In genomic region chr4:82360298-82361177, GRCh38 we compare ENCODE assay signal across 8 cellular contexts. TPM values are rescaled to one million over a fixed set of nuclear protein-coding genes. Genes with fewer than 3 reads are reported as not detected.
DNase-seq lines count a peak whose midpoint lies in the region; ATAC-seq and TF ChIP-seq lines count a peak whose summit lies in the region.
"Had no signal": no experiment of that assay in that cellular context is flagged by ENCODE, and none has a peak within 500 bp of the region (broad histone marks: within the 10 kb centered on the region; RNA-seq: fewer than 3 reads in every experiment).

No MANE protein-coding gene starts in this region.

- H2AK5ac ChIP-seq in IMR-90 (ENCODE audit: low read depth, low read length) = no peak overlapping the region

- H2BK5ac ChIP-seq in IMR-90 (ENCODE audit: low read depth, low read length, poor library complexity, severe bottlenecking) = no peak overlapping the region

- intact Hi-C loops in IMR-90 (cut with micrococcal nuclease) (loop anchor here (5.0 kb wide), 2 partner anchors 893 to 953 kb away; no protein-coding TSS in a partner anchor), heart left ventricle (cut with DNase I) (no loop called here), gastrocnemius medialis (cut with DNase I; ENCODE audit: low total_unique reads) (no loop called here)

- DNase-seq in G401 (ENCODE audit: low spot score) (peak; percentile 59), IMR-90 (peak; percentile 29), heart left ventricle (no peak), gastrocnemius medialis (no peak), HK-2 (ENCODE audit: unreplicated experiment) (no peak)

- H3K4me1 Mint-ChIP-seq in activated T-helper 17 cell treated with anti-CD3 and anti-CD28 coated beads, Interleukin-2, amount 50 U/mL, for 72 hours = peaks cover 60% of the 10 kb centered on the region

- H3K9me3 ChIP-seq in IMR-90 (ENCODE audit: control insufficient read depth, insufficient read depth, low read length) (no peaks in the 10 kb centered on the region), heart left ventricle (no peaks in the 10 kb centered on the region), gastrocnemius medialis (no peaks in the 10 kb centered on the region)

- H3K4ac ChIP-seq in IMR-90 (ENCODE audit: low read depth, low read length) = no peak overlapping the region

- no peak overlapping the region for H3K56ac ChIP-seq in IMR-90 (ENCODE audit: extremely low read depth, insufficient read depth, low read length)

- no peak overlapping the region for H3K4me2 ChIP-seq in IMR-90 (ENCODE audit: low read depth, low read length)

- dilution Hi-C loops in IMR-90 (cut with HindIII; ENCODE audit: low sequenced_read_pairs, unreplicated experiment) = no loop called here

- H3K4me3 ChIP-seq in IMR-90 (ENCODE audit: insufficient read depth, low read depth, low read length) = no peak overlapping the region
- H3K4me3 ChIP-seq in heart left ventricle = no peak overlapping the region
- H3K4me3 ChIP-seq in gastrocnemius medialis = no peak overlapping the region

- H3K79me1 ChIP-seq in IMR-90 (ENCODE audit: low read depth in 1 of 2, low read length in 2 of 2) = peaks cover 14 to 40% of the 10 kb centered on the region in 2 experiments

- H3K4me1 ChIP-seq in IMR-90 (ENCODE audit: control insufficient read depth, insufficient read depth, low read length) (peaks cover 7% of the 10 kb centered on the region), heart left ventricle (peaks cover 4 to 89% (median 69%) of the 10 kb centered on the region in 12 donors), gastrocnemius medialis (peaks cover 90 to 94% of the 10 kb centered on the region in 2 donors)

- H2AFZ ChIP-seq in IMR-90 (replicated peaks; ENCODE audit: low read length, poor library complexity) = no peak overlapping the region

- H3K27me3 Mint-ChIP-seq in activated T-helper 17 cell treated with anti-CD3 and anti-CD28 coated beads, Interleukin-2, amount 50 U/mL, for 72 hours = no peaks in the 10 kb centered on the region

- peaks cover 19% of the 10 kb centered on the region for H3K36me3 ChIP-seq in IMR-90 (ENCODE audit: control insufficient read depth, insufficient read depth, low read length)
- peaks cover 0 to 41% (median 32%) of the 10 kb centered on the region in 9 donors for H3K36me3 ChIP-seq in heart left ventricle
- H3K36me3 ChIP-seq in gastrocnemius medialis = peaks cover 0 to 15% of the 10 kb centered on the region in 2 donors

- H3K18ac ChIP-seq in IMR-90 (ENCODE audit: low read depth, low read length) = no peak overlapping the region

- no peak overlapping the region for H3K14ac ChIP-seq in IMR-90 (replicated peaks; ENCODE audit: low read depth, low read length)

- H4K91ac ChIP-seq in IMR-90 (ENCODE audit: insufficient read depth, low read depth, low read length) = no peak overlapping the region

- 100% methylated on average over 1 of the region's 4 CpGs; no CpG with 5 or more reads in 1 of the 2 experiments for WGBS in IMR-90 (ENCODE audit: extremely low coverage in 2 of 2, insufficient read length in 1 of 2), 2 experiments
- WGBS in heart left ventricle, 4 donors = 85 to 89% (median 87%) methylated on average over 4 of the region's 4 CpGs

- no peak overlapping the region for H2BK120ac ChIP-seq in IMR-90 (ENCODE audit: low read depth, low read length)

- H4K20me1 ChIP-seq in IMR-90 (ENCODE audit: insufficient read depth, low read length) = peaks cover 79% of the 10 kb centered on the region

- no peak overlapping the region for H3K23ac ChIP-seq in IMR-90 (ENCODE audit: low read depth, low read length)

- peak; percentile 54 for TF ChIP-seq RAD21 in IMR-90 (IDR thresholded peaks at IDR 0.05; ENCODE audit: low read length)

- no peak overlapping the region for H2BK15ac ChIP-seq in IMR-90 (ENCODE audit: low read depth, low read length)

- TF ChIP-seq POLR2A in IMR-90 (IDR thresholded peaks at IDR 0.05; ENCODE audit: low read depth, low read length) = no peak
- no peak for TF ChIP-seq POLR2A in heart left ventricle (IDR thresholded peaks at IDR 0.05)
- TF ChIP-seq POLR2A in gastrocnemius medialis (IDR thresholded peaks at IDR 0.05) = no peak

- ATAC-seq in IMR-90 (ENCODE audit: low read depth) (peak; percentile 69), heart left ventricle (peak in 3 of 4 donors; percentile 59 to 71 (median 68)), gastrocnemius medialis (peak; percentile 69 to 79), HG03045 (IDR thresholded peaks at IDR 0.05; ENCODE audit: unreplicated experiment) (no peak)
- no peak for ATAC-seq in activated T-helper 17 cell treated with anti-CD3 and anti-CD28 coated beads, Interleukin-2, amount 50 U/mL, for 72 hours (replicated peaks)

- H4K5ac ChIP-seq in IMR-90 (ENCODE audit: low read depth, low read length) = no peak overlapping the region

- H3K4me3 Mint-ChIP-seq in activated T-helper 17 cell treated with anti-CD3 and anti-CD28 coated beads, Interleukin-2, amount 50 U/mL, for 72 hours = peak overlapping the region; percentile 22
- H3K4me3 Mint-ChIP-seq: T-helper 1 cell treated with Interleukin-12 subunit alpha and Interleukin-12 subunit beta and Interleukin-4 antibody, amounts not matched to agents 30 μg/mL and 1 μg/mL, for 36 hours had no signal

- H3K36me3 Mint-ChIP-seq in activated T-helper 17 cell treated with anti-CD3 and anti-CD28 coated beads, Interleukin-2, amount 50 U/mL, for 72 hours (ENCODE audit: low read depth) = peaks cover 95% of the 10 kb centered on the region

- no peak overlapping the region for H3K9ac ChIP-seq in IMR-90 (ENCODE audit: low read depth, low read length)

- H2BK20ac ChIP-seq in IMR-90 (ENCODE audit: low read depth, low read length) = no peak overlapping the region

- no peak overlapping the region for H4K8ac ChIP-seq in IMR-90 (ENCODE audit: low read depth in 2 of 2, low read length in 2 of 2)

- no peaks in the 10 kb centered on the region for H3K9me1 ChIP-seq in IMR-90 (ENCODE audit: insufficient read depth, low read length)

- H3K9me3 Mint-ChIP-seq in activated T-helper 17 cell treated with anti-CD3 and anti-CD28 coated beads, Interleukin-2, amount 50 U/mL, for 72 hours = no peaks in the 10 kb centered on the region
- H3K9me3 Mint-ChIP-seq: T-helper 1 cell treated with Interleukin-12 subunit alpha and Interleukin-12 subunit beta and Interleukin-4 antibody, amounts not matched to agents 30 μg/mL and 1 μg/mL, for 36 hours had no signal

- CTCF ChIA-PET in IMR-90 (lab: Yijun Ruan, JAX) = interaction anchor here (0.6 to 2.0 kb wide), 4 partner anchors 11 to 1239 kb away, joined by 3 to 13 read pairs (median 4); no protein-coding TSS in a partner anchor

- no peak overlapping the region for H2AK9ac ChIP-seq in IMR-90 (replicated peaks; ENCODE audit: low read depth, low read length, poor library complexity)

- in situ Hi-C loops in G401 (cut with HindIII; ENCODE audit: low sequenced_read_pairs) (no loop called here), IMR-90 (cut with MboI; ENCODE audit: low sequenced_read_pairs) (no loop called here), gastrocnemius medialis (cut with MboI; ENCODE audit: low sequenced_read_pairs in 4 of 4) (loop anchor here in 1 of 4 donors (10.0 kb wide), 1 partner anchor 76 kb away; no protein-coding TSS in a partner anchor)

- POLR2A ChIA-PET in IMR-90 (lab: Charles Lee; ENCODE audit: unreplicated experiment) = interaction anchor here (0.8 kb wide), 1 partner anchor 69 kb away, joined by 3 read pairs; no protein-coding TSS in a partner anchor

- no TSS peak for BruUV-seq in IMR-90 (replicated peaks; lab: Mats Ljungman, UMichigan)

- no peak overlapping the region for H3K27ac ChIP-seq in IMR-90 (ENCODE audit: insufficient read depth, low read length)
- H3K27ac ChIP-seq in heart left ventricle = peak overlapping the region in 1 of 12 donors; percentile 68
- peak overlapping the region; percentile 49 to 65 (median 54) for H3K27ac ChIP-seq in gastrocnemius medialis

- H3K27ac Mint-ChIP-seq in activated T-helper 17 cell treated with anti-CD3 and anti-CD28 coated beads, Interleukin-2, amount 50 U/mL, for 72 hours = no peak overlapping the region

- H3K27me3 ChIP-seq in IMR-90 (ENCODE audit: control insufficient read depth, insufficient read depth, low read length) (no peaks in the 10 kb centered on the region), heart left ventricle (no peaks in the 10 kb centered on the region), gastrocnemius medialis (no peaks in the 10 kb centered on the region)

- TF ChIP-seq CTCF in IMR-90 (conservative IDR thresholded peaks at IDR 0.05; ENCODE audit: low read depth, low read length) (peak; percentile 62), heart left ventricle (IDR thresholded peaks at IDR 0.05) (peak; percentile 43 to 75 (median 63)), gastrocnemius medialis (IDR thresholded peaks at IDR 0.05 in 4 of 5, conservative IDR thresholded peaks at IDR 0.05 in 1 of 5) (peak; percentile 40 to 73 (median 64))

TF ChIP-seq in IMR-90, 13 proteins besides CTCF, POLR2A, EP300 and RAD21:
- TF ChIP-seq BHLHE40 (IDR thresholded peaks at IDR 0.05; ENCODE audit: low read depth, low read length) = no peak
- no peak for TF ChIP-seq CHD1 (IDR thresholded peaks at IDR 0.05; ENCODE audit: low read depth, low read length)
- no peak for TF ChIP-seq MAFK (IDR thresholded peaks at IDR 0.05; ENCODE audit: low read depth, low read length)
- TF ChIP-seq USF2 (IDR thresholded peaks at IDR 0.05; ENCODE audit: low read depth, low read length) = no peak
- no peak for TF ChIP-seq MXI1 (IDR thresholded peaks at IDR 0.05; ENCODE audit: borderline replicate concordance, low read depth, low read length)
- no peak for TF ChIP-seq RFX5 (IDR thresholded peaks at IDR 0.05; ENCODE audit: low read depth, low read length)
- TF ChIP-seq MAZ (IDR thresholded peaks at IDR 0.05; ENCODE audit: borderline replicate concordance, low read depth, low read length) = no peak
- no peak for TF ChIP-seq NFE2L2 (IDR thresholded peaks at IDR 0.05; ENCODE audit: low read depth, low read length)

RNA-seq across cellular contexts. Expression of gene HNRNPD, which starts 13.3 kb away (rescaled TPM):
- total RNA-seq in G401 (2014; rRNA removed; shearing (Covaris generic)) = 63.4 and 86.4 TPM in 2 replicates
- 9.7 and 26.1 TPM in 2 replicates for total RNA-seq in IMR-90 (2012; rRNA removed)
- 118 and 142 TPM in 2 replicates for polyA plus RNA-seq in IMR-90 (2012; rRNA removed)
- 261 and 286 TPM in 2 replicates for polyA plus RNA-seq in IMR-90 (2012; cell fraction: cytosol; rRNA removed)
- polyA plus RNA-seq in IMR-90 (2012; cell fraction: nucleus; rRNA removed; ENCODE audit: low replicate concordance) = 487 and 553 TPM in 2 replicates
- 100 to 1,000 TPM; 241 to 437 TPM for total RNA-seq in activated T-helper 17 cell treated with anti-CD3 and anti-CD28 coated beads, Interleukin-2, amount 50 U/mL, for 72 hours
- 100 to 1,000 TPM in 7 of 9 donors, 10 to 100 TPM in 2; 33.8 to 150 (median 122) TPM for total RNA-seq in heart left ventricle
- 100 to 1,000 TPM; 100 to 127 TPM for polyA plus RNA-seq in heart left ventricle
- total RNA-seq in gastrocnemius medialis = 10 to 100 TPM; 26.9 to 46.0 (median 37.4) TPM

Comparison
In these comparisons a context has a peak if more than half of its experiments do, and no peak if none do; other contexts are left out.
1. DNase-seq: peak in G401 (single experiment) and IMR-90 (single experiment); none in heart left ventricle (0 of 5), gastrocnemius medialis (0 of 2) and HK-2 (single experiment).
2. ATAC-seq: peak in IMR-90 (single experiment), heart left ventricle (3 of 4) and gastrocnemius medialis (2 of 2); none in activated T-helper 17 cell treated with anti-CD3 and anti-CD28 coated beads, Interleukin-2, amount 50 U/mL, for 72 hours (single experiment) and HG03045 (single experiment).
3. Peak in every context shown above with its lines, with median percentiles within 50 percentile points of each other: CTCF ChIP-seq.